Comparison of ENCODE assay signal across 10 cellular contexts in the genomic region with DNA sequence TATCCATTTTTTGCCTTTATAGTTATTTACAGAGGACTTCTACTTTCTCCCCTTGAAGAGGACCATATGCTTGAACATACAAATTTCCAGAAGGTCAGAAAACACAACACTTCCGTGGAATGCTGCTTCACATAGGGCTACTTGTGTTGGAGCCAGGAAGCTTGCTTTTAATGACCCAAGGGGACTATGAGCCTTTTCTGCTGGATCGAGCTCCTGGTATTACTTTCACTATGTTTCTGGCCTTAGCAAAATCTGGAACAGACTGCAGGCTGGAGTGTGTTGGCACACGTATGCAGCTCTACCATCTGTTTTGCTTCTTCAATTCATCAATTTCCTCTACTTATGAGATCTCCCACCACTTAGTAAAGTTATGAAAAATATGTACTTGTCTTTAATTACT.
DNase-seq lines count a peak whose midpoint lies in the region; ATAC-seq, FAIRE-seq and TF ChIP-seq lines count a peak whose summit lies in the region.
"Had no signal": no experiment of that assay in that cellular context is flagged by ENCODE, and none has a peak within 500 bp of the region (broad histone marks: within the 10 kb centered on the region; RNA-seq: fewer than 3 reads in every experiment).

No MANE protein-coding gene starts in this region.

- 0 out of 6 replicates have a peak overlapping the region, but pooled peaks of 1 of the 2 experiments have one; percentile 18 for H3K27ac ChIP-seq in A549
- H3K27ac ChIP-seq in coronary artery = no peak overlapping the region
- no peak overlapping the region for H3K27ac ChIP-seq in lung (ENCODE audit: low read depth in 1 of 2, low read length in 1 of 2)

- no peaks in the 10 kb centered on the region for H3K9me3 ChIP-seq in A549
- H3K9me3 ChIP-seq in lung (ENCODE audit: control insufficient read depth in 2 of 2, insufficient read depth in 1 of 2, low read length in 1 of 2) = no peaks in the 10 kb centered on the region

- H3K4me3 Mint-ChIP-seq in activated naive CD8-positive, alpha-beta T cell treated with anti-CD3 and anti-CD28 coated beads for 36 hours = no peak overlapping the region

- CTCF ChIA-PET in A549 (lab: Yijun Ruan, JAX) = no interaction called here

- FAIRE-seq in A549 (lab: Jason Lieb, UNC) = no peak

- no peak for ATAC-seq in A549
- peak; percentile 58 for ATAC-seq in lung (ENCODE audit: insufficient read depth, low FRiP score)
- ATAC-seq in GM21367 (IDR thresholded peaks at IDR 0.05; ENCODE audit: unreplicated experiment) = no peak

- DNase-seq in A549 (ENCODE audit: low read depth in 1 of 2, low spot score in 1 of 2) (no peak), NCI-H1694 (lab: John Stamatoyannopoulos, UW) (peak; percentile 92), coronary artery (ENCODE audit: low spot score) (no peak), lung (ENCODE audit: low spot score) (no peak), erythroblast (lab: John Stamatoyannopoulos, UW) (no peak)
- no peak for DNase-seq in activated T-cell treated with anti-CD3 and anti-CD28 coated beads, Interleukin-2, amount 50 U/mL, for 48 hours
- DNase-seq in activated naive CD8-positive, alpha-beta T cell treated with anti-CD3 and anti-CD28 coated beads for 36 hours = no peak
- DNase-seq: head of caudate nucleus, trophoblast cell had no signal

- no peak for TF ChIP-seq CTCF in A549 (IDR thresholded peaks at IDR 0.05)
- TF ChIP-seq CTCF in coronary artery (IDR thresholded peaks at IDR 0.05) = no peak
- TF ChIP-seq CTCF in lung (IDR thresholded peaks at IDR 0.05; ENCODE audit: control extremely low read depth, extremely low read depth) = no peak

- TF ChIP-seq POLR2A in A549 (IDR thresholded peaks at IDR 0.05; ENCODE audit: low read length) = no peak
- no peak for TF ChIP-seq POLR2A in erythroblast (IDR thresholded peaks at IDR 0.05; ENCODE audit: low read length)

- H3K36me3 ChIP-seq in lung (ENCODE audit: control insufficient read depth in 2 of 2, insufficient read depth in 2 of 2, low read length in 2 of 2) = no peaks in the 10 kb centered on the region

- H3K4me1 Mint-ChIP-seq in activated naive CD8-positive, alpha-beta T cell treated with anti-CD3 and anti-CD28 coated beads for 36 hours = peaks cover 3% of the 10 kb centered on the region

- H3K27me3 Mint-ChIP-seq in activated naive CD8-positive, alpha-beta T cell treated with anti-CD3 and anti-CD28 coated beads for 36 hours = no peaks in the 10 kb centered on the region

- no peak overlapping the region for H3K4me3 ChIP-seq in A549
- peak overlapping the region; percentile 58 for H3K4me3 ChIP-seq in coronary artery
- H3K4me3 ChIP-seq in lung = no peak overlapping the region

- H3K27ac Mint-ChIP-seq in activated naive CD8-positive, alpha-beta T cell treated with anti-CD3 and anti-CD28 coated beads for 36 hours = no peak overlapping the region

- H3K9me3 Mint-ChIP-seq in activated naive CD8-positive, alpha-beta T cell treated with anti-CD3 and anti-CD28 coated beads for 36 hours = peaks cover 8% of the 10 kb centered on the region

- H3K4me2 ChIP-seq in A549 = peak overlapping the region; percentile 20; the same call in 1 of the 3 replicates

- POLR2A ChIA-PET in A549 (lab: Yijun Ruan, JAX) = no interaction called here

- TF ChIP-seq EP300 in A549 (IDR thresholded peaks at IDR 0.05) = no peak

- no peaks in the 10 kb centered on the region for H3K27me3 ChIP-seq in lung (ENCODE audit: control insufficient read depth, insufficient read depth)

- TF ChIP-seq RAD21 in A549 (conservative IDR thresholded peaks at IDR 0.05 in 1 of 2, IDR thresholded peaks at IDR 0.05 in 1 of 2) = no peak

- peaks cover 3% of the 10 kb centered on the region for H3K36me3 Mint-ChIP-seq in activated naive CD8-positive, alpha-beta T cell treated with anti-CD3 and anti-CD28 coated beads for 36 hours

- H3K4me1 ChIP-seq in A549 = no peaks in the 10 kb centered on the region
- peaks cover 0 to 4% of the 10 kb centered on the region in 2 donors for H3K4me1 ChIP-seq in lung (ENCODE audit: control insufficient read depth in 2 of 2, insufficient read depth in 2 of 2, low read length in 2 of 2)

- 51% methylated on average over 3 of the region's 3 CpGs for WGBS in A549 (ENCODE audit: missing lambda C conversion rate)
- 24 to 51% methylated on average over 3 of the region's 3 CpGs for WGBS in lung, 2 donors

TF ChIP-seq in A549, 52 proteins besides CTCF, POLR2A, EP300 and RAD21:
- TF ChIP-seq ZFP36 (IDR thresholded peaks at IDR 0.05; ENCODE audit: borderline replicate concordance, partially characterized antibody) (no peak), CBX8 (IDR thresholded peaks at IDR 0.05) (no peak), FOXS1 (CRISPR knock-in tag; IDR thresholded peaks at IDR 0.05) (no peak), KDM5A (IDR thresholded peaks at IDR 0.05) (no peak), EHMT2 (IDR thresholded peaks at IDR 0.05; ENCODE audit: low read depth) (no peak), GATA3 (IDR thresholded peaks at IDR 0.05; ENCODE audit: borderline replicate concordance) (no peak), NFE2L2 (conservative IDR thresholded peaks at IDR 0.05; ENCODE audit: low read length) (no peak), EHF (CRISPR knock-in tag; IDR thresholded peaks at IDR 0.05) (no peak), RFX5 (IDR thresholded peaks at IDR 0.05) (no peak), MYC (IDR thresholded peaks at IDR 0.05; ENCODE audit: borderline replicate concordance, low read length) (no peak), POLR2AphosphoS2 (conservative IDR thresholded peaks at IDR 0.05; ENCODE audit: low read length) (no peak), CBX2 (IDR thresholded peaks at IDR 0.05; ENCODE audit: borderline replicate concordance, low read depth) (no peak), HOXB5 (CRISPR knock-in tag; IDR thresholded peaks at IDR 0.05) (no peak), MAZ (IDR thresholded peaks at IDR 0.05; ENCODE audit: borderline replicate concordance, low read depth, low read length) (no peak), CHD2 (IDR thresholded peaks at IDR 0.05; ENCODE audit: low read length, partially characterized antibody) (no peak)
- TF ChIP-seq, protein P1, sequence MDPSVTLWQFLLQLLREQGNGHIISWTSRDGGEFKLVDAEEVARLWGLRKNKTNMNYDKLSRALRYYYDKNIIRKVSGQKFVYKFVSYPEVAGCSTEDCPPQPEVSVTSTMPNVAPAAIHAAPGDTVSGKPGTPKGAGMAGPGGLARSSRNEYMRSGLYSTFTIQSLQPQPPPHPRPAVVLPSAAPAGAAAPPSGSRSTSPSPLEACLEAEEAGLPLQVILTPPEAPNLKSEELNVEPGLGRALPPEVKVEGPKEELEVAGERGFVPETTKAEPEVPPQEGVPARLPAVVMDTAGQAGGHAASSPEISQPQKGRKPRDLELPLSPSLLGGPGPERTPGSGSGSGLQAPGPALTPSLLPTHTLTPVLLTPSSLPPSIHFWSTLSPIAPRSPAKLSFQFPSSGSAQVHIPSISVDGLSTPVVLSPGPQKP (IDR thresholded peaks at IDR 0.05; ENCODE audit: low read depth, low read length) = no peak
- TF ChIP-seq, protein P2, sequence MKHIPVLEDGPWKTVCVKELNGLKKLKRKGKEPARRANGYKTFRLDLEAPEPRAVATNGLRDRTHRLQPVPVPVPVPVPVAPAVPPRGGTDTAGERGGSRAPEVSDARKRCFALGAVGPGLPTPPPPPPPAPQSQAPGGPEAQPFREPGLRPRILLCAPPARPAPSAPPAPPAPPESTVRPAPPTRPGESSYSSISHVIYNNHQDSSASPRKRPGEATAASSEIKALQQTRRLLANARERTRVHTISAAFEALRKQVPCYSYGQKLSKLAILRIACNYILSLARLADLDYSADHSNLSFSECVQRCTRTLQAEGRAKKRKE (CRISPR knock-in tag; IDR thresholded peaks at IDR 0.05; ENCODE audit: low read depth) = no peak
- TF ChIP-seq, protein P3, sequence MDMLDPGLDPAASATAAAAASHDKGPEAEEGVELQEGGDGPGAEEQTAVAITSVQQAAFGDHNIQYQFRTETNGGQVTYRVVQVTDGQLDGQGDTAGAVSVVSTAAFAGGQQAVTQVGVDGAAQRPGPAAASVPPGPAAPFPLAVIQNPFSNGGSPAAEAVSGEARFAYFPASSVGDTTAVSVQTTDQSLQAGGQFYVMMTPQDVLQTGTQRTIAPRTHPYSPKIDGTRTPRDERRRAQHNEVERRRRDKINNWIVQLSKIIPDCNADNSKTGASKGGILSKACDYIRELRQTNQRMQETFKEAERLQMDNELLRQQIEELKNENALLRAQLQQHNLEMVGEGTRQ (IDR thresholded peaks at IDR 0.05) = no peak
